Comparison of ENCODE assay signal across 1 cellular context in genomic region chr9:6896562-6896961, GRCh38.
TF ChIP-seq lines count a peak whose summit lies in the region.

No MANE protein-coding gene starts in this region.

TF ChIP-seq in HepG2, 621 proteins besides CTCF, POLR2A, EP300 and RAD21 (continued from another document and continues in another):
- TF ChIP-seq ARID4A (CRISPR knock-in tag; IDR thresholded peaks at IDR 0.05; ENCODE audit: borderline replicate concordance) = no peak
- 0 out of 2 replicates have a peak, but pooled peaks have one; percentile 5 for TF ChIP-seq HNF4A (CRISPR knock-in tag; IDR thresholded peaks at IDR 0.05)
- no peak for TF ChIP-seq AFF4 (CRISPR knock-in tag; IDR thresholded peaks at IDR 0.05)
- no peak for TF ChIP-seq ZNF576 (CRISPR knock-in tag; IDR thresholded peaks at IDR 0.05)
- peak; percentile 37; the same call in 1 of the 2 replicates for TF ChIP-seq GATAD2A (CRISPR knock-in tag; IDR thresholded peaks at IDR 0.05)
- no peak for TF ChIP-seq ARID2 (CRISPR knock-in tag; IDR thresholded peaks at IDR 0.05; ENCODE audit: borderline replicate concordance)
- TF ChIP-seq FOSL2 (CRISPR knock-in tag; IDR thresholded peaks at IDR 0.05) = peak; percentile 89
- no peak for TF ChIP-seq ZNF383 (CRISPR knock-in tag; IDR thresholded peaks at IDR 0.05; ENCODE audit: borderline replicate concordance)
- TF ChIP-seq GMEB2 (CRISPR knock-in tag; IDR thresholded peaks at IDR 0.05; ENCODE audit: low read depth) = no peak
- TF ChIP-seq ZNF546 (CRISPR knock-in tag; conservative IDR thresholded peaks at IDR 0.05) = no peak
- no peak for TF ChIP-seq SMAD9 (CRISPR knock-in tag; IDR thresholded peaks at IDR 0.05)
- TF ChIP-seq TAF1 (CRISPR knock-in tag; IDR thresholded peaks at IDR 0.05) = no peak
- no peak for TF ChIP-seq ZNF30 (CRISPR knock-in tag; IDR thresholded peaks at IDR 0.05)
- TF ChIP-seq ZFP82 (CRISPR knock-in tag; IDR thresholded peaks at IDR 0.05; ENCODE audit: borderline replicate concordance) = no peak
- TF ChIP-seq ZNF644 (CRISPR knock-in tag; IDR thresholded peaks at IDR 0.05; ENCODE audit: low read depth) = no peak
- TF ChIP-seq TCF7 (IDR thresholded peaks at IDR 0.05; ENCODE audit: low read depth) = 0 out of 2 replicates have a peak, but pooled peaks have one; percentile 12
- TF ChIP-seq ZNF607 (CRISPR knock-in tag; IDR thresholded peaks at IDR 0.05; ENCODE audit: borderline replicate concordance) = no peak
- TF ChIP-seq PITX1 (CRISPR knock-in tag; IDR thresholded peaks at IDR 0.05) = no peak
- TF ChIP-seq ZNF510 (CRISPR knock-in tag; IDR thresholded peaks at IDR 0.05; ENCODE audit: low read depth) = no peak
- TF ChIP-seq U2AF1 (optimal IDR thresholded peaks at IDR 0.05; ENCODE audit: low read depth, low read length) = no peak
- no peak for TF ChIP-seq GABPA (IDR thresholded peaks at IDR 0.05; ENCODE audit: low read depth, low read length)
- TF ChIP-seq GABPA (CRISPR knock-in tag; IDR thresholded peaks at IDR 0.05; ENCODE audit: low read depth) = no peak
- no peak for TF ChIP-seq FOXK1 (CRISPR knock-in tag; IDR thresholded peaks at IDR 0.05; ENCODE audit: borderline replicate concordance, low read depth)
- TF ChIP-seq ATF6 (CRISPR knock-in tag; conservative IDR thresholded peaks at IDR 0.05) = no peak
- TF ChIP-seq TCF7L2 (IDR thresholded peaks at IDR 0.05; ENCODE audit: low read depth, low read length) = no peak
- TF ChIP-seq ZNF318 (CRISPR knock-in tag; IDR thresholded peaks at IDR 0.05) = no peak
- no peak for TF ChIP-seq KLF6 (CRISPR knock-in tag; IDR thresholded peaks at IDR 0.05)
- no peak for TF ChIP-seq ZNF446 (CRISPR knock-in tag; IDR thresholded peaks at IDR 0.05)
- TF ChIP-seq REST (IDR thresholded peaks at IDR 0.05; ENCODE audit: borderline replicate concordance in 1 of 2, low read depth in 1 of 2, low read length in 2 of 2) = no peak
- TF ChIP-seq NCOA2 (CRISPR knock-in tag; IDR thresholded peaks at IDR 0.05) = 0 out of 2 replicates have a peak, but pooled peaks have one; percentile 18
- no peak for TF ChIP-seq MED8 (CRISPR knock-in tag; IDR thresholded peaks at IDR 0.05; ENCODE audit: insufficient replicate concordance)
